ENCODE assay signal across 28 cellular contexts in genomic region chr10:90738885-90739284, GRCh38.
"Had no signal": no experiment of that assay in that cellular context is flagged by ENCODE, and none has a peak within 500 bp of the region (broad histone marks: within the 10 kb centered on the region; RNA-seq: fewer than 3 reads in every experiment).

No MANE protein-coding gene starts in this region.

- H3K27ac Mint-ChIP-seq: activated CD4-positive, alpha-beta memory T cell treated with anti-CD3 and anti-CD28 coated beads, Interleukin-2, amount 10 ng/mL, durations not matched to agents 7 days and 5 days; activated CD4-positive, alpha-beta T cell treated with anti-CD3 and anti-CD28 coated beads, Interleukin-2, amount 10 ng/mL, durations not matched to agents 7 days and 5 days; activated naive CD8-positive, alpha-beta T cell treated with anti-CD3 and anti-CD28 coated beads, Interleukin-2, amount 50 U/mL, for 24 hours; activated T-cell treated with anti-CD3 and anti-CD28 coated beads, Interleukin-2, amount 50 U/mL, for 24 hours; nephron; stimulated activated naive B cell treated with anti-CD40 and anti-IgM and Interleukin-4, amounts not matched to agents 10 μg/mL and 1 μg/mL and 100 μg/mL, for 72 hours; T-helper 17 cell had no signal

- H3K36me3 ChIP-seq: esophagus squamous epithelium, gastroesophageal sphincter, heart left ventricle, stomach, thyroid gland, upper lobe of right lung, WERI-Rb-1 had no signal

- H3K4me1 ChIP-seq: gastroesophageal sphincter, stomach, thyroid gland, upper lobe of right lung had no signal

- ATAC-seq: activated CD4-positive, CD25-positive, alpha-beta regulatory T cell treated with anti-CD3 and anti-CD28 coated beads, Interleukin-2, amount 50 U/mL, for 24 hours; activated naive CD8-positive, alpha-beta T cell treated with anti-CD3 and anti-CD28 coated beads, Interleukin-2, amount 50 U/mL, for 24 hours; gastroesophageal sphincter; heart left ventricle; left ventricle myocardium superior; right cardiac atrium; stimulated activated naive B cell treated with anti-CD40 and anti-IgM and Interleukin-4, amounts not matched to agents 10 μg/mL and 1 μg/mL and 100 μg/mL, for 72 hours; T-helper 17 cell; upper lobe of right lung had no signal

- H3K9me3 ChIP-seq: esophagus squamous epithelium, gastroesophageal sphincter, heart left ventricle, stomach, thyroid gland, upper lobe of right lung had no signal

- H3K4me3 ChIP-seq: esophagus squamous epithelium, gastroesophageal sphincter, heart left ventricle, stomach, thyroid gland, upper lobe of right lung had no signal

- DNase-seq: activated CD4-positive, alpha-beta memory T cell treated with anti-CD3 and anti-CD28 coated beads, Interleukin-2, amount 10 ng/mL, durations not matched to agents 7 days and 5 days; activated CD4-positive, alpha-beta T cell treated with anti-CD3 and anti-CD28 coated beads, Interleukin-2, amount 10 ng/mL, durations not matched to agents 7 days and 5 days; activated CD8-positive, alpha-beta memory T cell treated with anti-CD3 and anti-CD28 coated beads, Interleukin-2, amount 50 U/mL, for 48 hours; activated gamma-delta T cell; activated naive CD4-positive, alpha-beta T cell treated with anti-CD3 and anti-CD28 coated beads, Interleukin-2, amount 50 U/mL, for 16 hours; activated naive CD8-positive, alpha-beta T cell treated with anti-CD3 and anti-CD28 coated beads, Interleukin-2, amount 50 U/mL, for 24 hours; activated T-cell treated with anti-CD3 and anti-CD28 coated beads, Interleukin-2, amount 50 U/mL, for 24 hours; dermis blood vessel endothelial cell; effector CD4-positive, alpha-beta T cell; esophagus squamous epithelium; heart left ventricle; hypothalamus; left ventricle myocardium superior; posterior cingulate gyrus; right cardiac atrium; stimulated activated CD4-positive, alpha-beta T cell treated with anti-CD3 and anti-CD28 coated beads, Interleukin-15, amount 100 ng/mL, for 24 hours; stimulated activated CD4-positive, alpha-beta T cell treated with anti-CD3 and anti-CD28 coated beads, Interleukin-2, amount 100 ng/mL, for 24 hours; stimulated activated naive B cell treated with anti-CD40 and anti-IgM and Interleukin-4, amounts not matched to agents 10 μg/mL and 1 μg/mL and 100 μg/mL, for 72 hours; stomach; T-helper 17 cell; T1000; thyroid gland; upper lobe of right lung; WERI-Rb-1 had no signal

- H3K36me3 Mint-ChIP-seq: stimulated activated naive B cell treated with anti-CD40 and anti-IgM and Interleukin-4, amounts not matched to agents 10 μg/mL and 1 μg/mL and 100 μg/mL, for 72 hours had no signal

- H3K9me3 Mint-ChIP-seq: activated CD4-positive, alpha-beta memory T cell treated with anti-CD3 and anti-CD28 coated beads, Interleukin-2, amount 10 ng/mL, durations not matched to agents 7 days and 5 days; activated CD4-positive, alpha-beta T cell treated with anti-CD3 and anti-CD28 coated beads, Interleukin-2, amount 10 ng/mL, durations not matched to agents 7 days and 5 days; activated naive CD8-positive, alpha-beta T cell treated with anti-CD3 and anti-CD28 coated beads, Interleukin-2, amount 50 U/mL, for 24 hours; activated T-cell treated with anti-CD3 and anti-CD28 coated beads, Interleukin-2, amount 50 U/mL, for 24 hours; nephron; stimulated activated naive B cell treated with anti-CD40 and anti-IgM and Interleukin-4, amounts not matched to agents 10 μg/mL and 1 μg/mL and 100 μg/mL, for 72 hours had no signal

- H3K27me3 ChIP-seq: esophagus squamous epithelium, gastroesophageal sphincter, heart left ventricle, stomach, thyroid gland, upper lobe of right lung had no signal

- H3K4me3 Mint-ChIP-seq: activated CD4-positive, alpha-beta memory T cell treated with anti-CD3 and anti-CD28 coated beads, Interleukin-2, amount 10 ng/mL, durations not matched to agents 7 days and 5 days; activated CD4-positive, alpha-beta T cell treated with anti-CD3 and anti-CD28 coated beads, Interleukin-2, amount 10 ng/mL, durations not matched to agents 7 days and 5 days; activated naive CD8-positive, alpha-beta T cell treated with anti-CD3 and anti-CD28 coated beads, Interleukin-2, amount 50 U/mL, for 24 hours; activated T-cell treated with anti-CD3 and anti-CD28 coated beads, Interleukin-2, amount 50 U/mL, for 24 hours; nephron; stimulated activated naive B cell treated with anti-CD40 and anti-IgM and Interleukin-4, amounts not matched to agents 10 μg/mL and 1 μg/mL and 100 μg/mL, for 72 hours; T-helper 17 cell had no signal

- H3K27ac ChIP-seq: epithelial cell of prostate, gastroesophageal sphincter, heart left ventricle, stomach, thyroid gland, upper lobe of right lung, WERI-Rb-1 had no signal

- H3K4me1 Mint-ChIP-seq: activated CD4-positive, alpha-beta memory T cell treated with anti-CD3 and anti-CD28 coated beads, Interleukin-2, amount 10 ng/mL, durations not matched to agents 7 days and 5 days; activated CD4-positive, alpha-beta T cell treated with anti-CD3 and anti-CD28 coated beads, Interleukin-2, amount 10 ng/mL, durations not matched to agents 7 days and 5 days; activated naive CD8-positive, alpha-beta T cell treated with anti-CD3 and anti-CD28 coated beads, Interleukin-2, amount 50 U/mL, for 24 hours; nephron; stimulated activated naive B cell treated with anti-CD40 and anti-IgM and Interleukin-4, amounts not matched to agents 10 μg/mL and 1 μg/mL and 100 μg/mL, for 72 hours had no signal
